Comparison of ENCODE assay signal across 8 cellular contexts in genomic region chr2:206800501-206801416, GRCh38. TPM values are rescaled to one million over a fixed set of nuclear protein-coding genes. Genes with fewer than 3 reads are reported as not detected.
A peak's percentile ranks its signal among the peaks of the same experiment; 100 is the strongest.
DNase-seq lines count a peak whose midpoint lies in the region; ATAC-seq and TF ChIP-seq lines count a peak whose summit lies in the region.

No MANE protein-coding gene starts in this region.

- peak; percentile 38 for DNase-seq in AG09309 (ENCODE audit: low read depth)
- DNase-seq in NCI-H69 (lab: John Stamatoyannopoulos, UW) = peak; percentile 75
- peak; percentile 67 for DNase-seq in activated CD8-positive, alpha-beta T cell treated with anti-CD3 and anti-CD28 coated beads, Interleukin-2, amount 10 ng/mL, durations not matched to agents 7 days and 5 days
- peak; percentile 44 for DNase-seq in epidermal melanocyte (ENCODE audit: insufficient read length, low spot score)
- peak in 2 of 3 donors; percentile 40 to 66 for DNase-seq in mucosa of descending colon
- DNase-seq in substantia nigra (lab: John Stamatoyannopoulos, UW) = peak in 44 of 49 donors; percentile 4 to 78 (median 44)

- POLR2A ChIA-PET in activated CD8-positive, alpha-beta T cell treated with anti-CD3 and anti-CD28 coated beads, Interleukin-2, amount 10 ng/mL, durations not matched to agents 7 days and 5 days (lab: Charles Lee) = interaction anchor here (0.6 to 1.0 kb wide), 2 partner anchors 365 to 732 kb away, joined by 4 to 6 read pairs; partner anchors contain the start of gene KLF7

- peak; percentile 58 for ATAC-seq in GM18517 (IDR thresholded peaks at IDR 0.05; ENCODE audit: unreplicated experiment)
- ATAC-seq in HG03442 (IDR thresholded peaks at IDR 0.05; ENCODE audit: unreplicated experiment) = peak; percentile 55
- peak; percentile 65 for ATAC-seq in activated CD8-positive, alpha-beta T cell treated with anti-CD3 and anti-CD28 coated beads, Interleukin-2, amount 10 ng/mL, durations not matched to agents 7 days and 5 days
- ATAC-seq in mucosa of descending colon = peak; percentile 86

- peak; percentile 72 for TF ChIP-seq CTCF in AG09309 (IDR thresholded peaks at IDR 0.05; ENCODE audit: control insufficient read depth, insufficient read depth, low read depth, low read length, missing control alignments)
- TF ChIP-seq CTCF in mucosa of descending colon (IDR thresholded peaks at IDR 0.05) = peak; percentile 21

- H3K9me3 Mint-ChIP-seq in activated CD8-positive, alpha-beta T cell treated with anti-CD3 and anti-CD28 coated beads, Interleukin-2, amount 10 ng/mL, durations not matched to agents 7 days and 5 days (ENCODE audit: insufficient read depth) = no peaks in the 10 kb centered on the region

- no peaks in the 10 kb centered on the region for H3K27me3 Mint-ChIP-seq in activated CD8-positive, alpha-beta T cell treated with anti-CD3 and anti-CD28 coated beads, Interleukin-2, amount 10 ng/mL, durations not matched to agents 7 days and 5 days (ENCODE audit: low read depth)

- peak overlapping the region; percentile 52 for H3K4me3 Mint-ChIP-seq in activated CD8-positive, alpha-beta T cell treated with anti-CD3 and anti-CD28 coated beads, Interleukin-2, amount 10 ng/mL, durations not matched to agents 7 days and 5 days

- no peak overlapping the region for H3K27ac ChIP-seq in substantia nigra (ENCODE audit: low read depth, low read length, poor library complexity, severe bottlenecking)

- peak overlapping the region; percentile 59 for H3K27ac Mint-ChIP-seq in activated CD8-positive, alpha-beta T cell treated with anti-CD3 and anti-CD28 coated beads, Interleukin-2, amount 10 ng/mL, durations not matched to agents 7 days and 5 days

- H3K4me1 ChIP-seq in mucosa of descending colon (ENCODE audit: low read depth) = no peaks in the 10 kb centered on the region

- H3K4me3 ChIP-seq in AG09309 (ENCODE audit: control insufficient read depth, low read depth, low read length) (no peak overlapping the region), mucosa of descending colon (no peak overlapping the region)

- intact Hi-C loops in mucosa of descending colon (cut with DNase I, micrococcal nuclease) = no loop called here

- CTCF ChIA-PET in activated CD8-positive, alpha-beta T cell treated with anti-CD3 and anti-CD28 coated beads, Interleukin-2, amount 10 ng/mL, durations not matched to agents 7 days and 5 days (lab: Charles Lee) = interaction anchor here (0.6 to 3.7 kb wide), 55 partner anchors 10 to 732 kb away, joined by 3 to 55 read pairs (median 4); partner anchors contain the start of genes FASTKD2, KLF7 and MDH1B

- H3K4me1 Mint-ChIP-seq in activated CD8-positive, alpha-beta T cell treated with anti-CD3 and anti-CD28 coated beads, Interleukin-2, amount 10 ng/mL, durations not matched to agents 7 days and 5 days (ENCODE audit: low read depth) = peaks cover 22% of the 10 kb centered on the region

- peaks cover 2% of the 10 kb centered on the region for H3K36me3 Mint-ChIP-seq in activated CD8-positive, alpha-beta T cell treated with anti-CD3 and anti-CD28 coated beads, Interleukin-2, amount 10 ng/mL, durations not matched to agents 7 days and 5 days (ENCODE audit: low read depth)

- H3K9me3 ChIP-seq in mucosa of descending colon = no peaks in the 10 kb centered on the region

- H3K36me3 ChIP-seq in mucosa of descending colon (ENCODE audit: low read depth) = no peaks in the 10 kb centered on the region

RNA-seq across cellular contexts. Expression of gene FASTKD2, which starts 35.4 kb away (rescaled TPM):
- total RNA-seq in activated CD8-positive, alpha-beta T cell treated with anti-CD3 and anti-CD28 coated beads, Interleukin-2, amount 10 ng/mL, durations not matched to agents 7 days and 5 days = 10 to 100 TPM; 20.2 to 20.8 TPM
- 10 to 100 TPM; 19.3 to 23.3 (median 21.7) TPM for total RNA-seq in mucosa of descending colon

RNA-seq across cellular contexts. Expression of gene MDH1B, which starts 35.6 kb away (rescaled TPM):
- under 1 TPM; 0.55 to 0.57 TPM for total RNA-seq in activated CD8-positive, alpha-beta T cell treated with anti-CD3 and anti-CD28 coated beads, Interleukin-2, amount 10 ng/mL, durations not matched to agents 7 days and 5 days
- total RNA-seq in mucosa of descending colon = under 1 TPM; 0.26 to 0.60 (median 0.34) TPM
